ENCODE assay signal across 1 cellular context in the genomic region with DNA sequence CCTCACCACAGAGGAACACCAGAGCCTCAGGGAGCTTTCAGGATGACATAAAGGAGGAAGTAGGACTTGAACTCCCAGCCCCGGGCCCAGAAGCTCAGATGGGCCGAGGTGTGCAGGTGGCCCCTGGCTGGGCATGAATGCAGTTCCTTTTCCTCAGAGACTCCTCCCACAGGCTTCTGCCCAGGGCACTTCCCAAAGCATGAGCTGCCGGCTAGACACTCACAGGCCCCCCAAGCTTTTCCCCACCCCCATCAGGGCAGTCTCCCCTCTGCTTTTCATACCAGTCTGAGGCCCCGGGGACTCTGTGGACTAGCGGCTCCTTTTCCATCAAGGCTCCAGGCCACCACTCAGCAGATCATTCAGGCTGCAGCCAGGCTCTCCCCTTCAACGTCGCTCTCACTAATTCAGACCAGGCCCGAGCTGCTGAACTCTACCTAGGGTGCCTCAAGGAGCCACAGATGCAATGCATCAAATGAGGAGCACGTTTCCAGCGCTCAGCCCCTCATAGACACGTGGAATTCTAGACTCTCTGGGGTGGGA.
TF ChIP-seq lines count a peak whose summit lies in the region.

No MANE protein-coding gene starts in this region.

TF ChIP-seq in HepG2, 621 proteins besides CTCF, POLR2A, EP300 and RAD21:
- no peak for TF ChIP-seq KAT8 (CRISPR knock-in tag; IDR thresholded peaks at IDR 0.05)
- TF ChIP-seq ATF7-NPFF (CRISPR knock-in tag; IDR thresholded peaks at IDR 0.05; ENCODE audit: low read depth) = no peak
- no peak for TF ChIP-seq ZNF776 (CRISPR knock-in tag; IDR thresholded peaks at IDR 0.05)
- no peak for TF ChIP-seq ZNF850 (CRISPR knock-in tag; conservative IDR thresholded peaks at IDR 0.05)
- TF ChIP-seq, protein P1, sequence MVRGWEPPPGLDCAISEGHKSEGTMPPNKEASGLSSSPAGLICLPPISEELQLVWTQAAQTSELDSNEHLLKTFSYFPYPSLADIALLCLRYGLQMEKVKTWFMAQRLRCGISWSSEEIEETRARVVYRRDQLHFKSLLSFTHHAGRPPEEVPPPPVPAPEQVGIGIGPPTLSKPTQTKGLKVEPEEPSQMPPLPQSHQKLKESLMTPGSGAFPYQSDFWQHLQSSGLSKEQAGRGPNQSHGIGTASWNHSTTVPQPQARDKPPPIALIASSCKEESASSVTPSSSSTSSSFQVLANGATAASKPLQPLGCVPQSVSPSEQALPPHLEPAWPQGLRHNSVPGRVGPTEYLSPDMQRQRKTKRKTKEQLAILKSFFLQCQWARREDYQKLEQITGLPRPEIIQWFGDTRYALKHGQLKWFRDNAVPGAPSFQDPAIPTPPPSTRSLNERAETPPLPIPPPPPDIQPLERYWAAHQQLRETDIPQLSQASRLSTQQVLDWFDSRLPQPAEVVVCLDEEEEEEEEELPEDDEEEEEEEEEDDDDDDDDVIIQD (CRISPR knock-in tag; IDR thresholded peaks at IDR 0.05; ENCODE audit: low read depth) = no peak
- TF ChIP-seq TEAD2 (CRISPR knock-in tag; IDR thresholded peaks at IDR 0.05) = no peak
- TF ChIP-seq EZH2 (conservative IDR thresholded peaks at IDR 0.05; ENCODE audit: low read depth, low read length) = no peak
- TF ChIP-seq SRSF4 (IDR thresholded peaks at IDR 0.05; ENCODE audit: low read depth, low read length, poor library complexity, severe bottlenecking) = no peak
- TF ChIP-seq AKAP8 (CRISPR knock-in tag; IDR thresholded peaks at IDR 0.05) = no peak
- TF ChIP-seq ZNF616 (CRISPR knock-in tag; IDR thresholded peaks at IDR 0.05; ENCODE audit: low read depth) = no peak
- TF ChIP-seq ZNF282 (IDR thresholded peaks at IDR 0.05; ENCODE audit: partially characterized antibody) = no peak
- TF ChIP-seq, protein P2, sequence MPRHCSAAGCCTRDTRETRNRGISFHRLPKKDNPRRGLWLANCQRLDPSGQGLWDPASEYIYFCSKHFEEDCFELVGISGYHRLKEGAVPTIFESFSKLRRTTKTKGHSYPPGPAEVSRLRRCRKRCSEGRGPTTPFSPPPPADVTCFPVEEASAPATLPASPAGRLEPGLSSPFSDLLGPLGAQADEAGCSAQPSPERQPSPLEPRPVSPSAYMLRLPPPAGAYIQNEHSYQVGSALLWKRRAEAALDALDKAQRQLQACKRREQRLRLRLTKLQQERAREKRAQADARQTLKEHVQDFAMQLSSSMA (CRISPR knock-in tag; IDR thresholded peaks at IDR 0.05) = no peak
